Comparison of ENCODE assay signal across 8 cellular contexts in genomic region chr16:79146-80054, GRCh38. TPM values are rescaled to one million over a fixed set of nuclear protein-coding genes. Genes with fewer than 3 reads are reported as not detected.
DNase-seq lines count a peak whose midpoint lies in the region; ATAC-seq and TF ChIP-seq lines count a peak whose summit lies in the region.

No MANE protein-coding gene starts in this region.

- H3K27ac ChIP-seq in GM23338 (ENCODE audit: low read depth) (no peak overlapping the region), skin epidermis (peak overlapping the region in 15 of 21 experiments; percentile 86 to 97 (median 95))

- no peaks in the 10 kb centered on the region for H4K20me1 ChIP-seq in GM23338 (replicated peaks; ENCODE audit: insufficient read depth)

- H3K9me2 ChIP-seq in GM23338 (ENCODE audit: insufficient read depth): no peaks in the 10 kb centered on the region

- H3K4me2 ChIP-seq in GM23338: peak overlapping the region; percentile 84

- no peaks in the 10 kb centered on the region for H3K27me3 ChIP-seq in GM23338 (ENCODE audit: insufficient read depth)

- H3K27ac Mint-ChIP-seq in GM23338 (no peak overlapping the region), T-cell (peak overlapping the region; percentile 82 to 91)

- POLR2A ChIA-PET in T-cell (lab: Charles Lee): no interaction called here

- H3K4me3 ChIP-seq in GM23338 (peak overlapping the region; percentile 64), fibroblast of villous mesenchyme (ENCODE audit: low read depth, low read length) (peak overlapping the region; percentile 68), skin epidermis (peak overlapping the region in 3 of 7 experiments; percentile 61 to 88 (median 65))

- H3F3A ChIP-seq in GM23338 (replicated peaks; ENCODE audit: low read depth): peaks cover 16% of the 10 kb centered on the region; the same call in 1 of the 2 replicates

- peak overlapping the region; percentile 82 for H3K4me3 Mint-ChIP-seq in GM23338
- H3K4me3 Mint-ChIP-seq in T-cell: peak overlapping the region; percentile 83 to 87 (median 84)

- H3K27me3 Mint-ChIP-seq in GM23338 (ENCODE audit: insufficient read depth, low read depth, poor library complexity) (peaks cover 20% of the 10 kb centered on the region), T-cell (peaks cover 0 to 4% of the 10 kb centered on the region in 2 donors)

- no peak for DNase-seq in GM23338 (ENCODE audit: low spot score)
- DNase-seq in T-cell: no peak
- no peak for DNase-seq in fibroblast of villous mesenchyme (ENCODE audit: low read depth)
- DNase-seq in NCI-H146 treated with DMSO at 0.1 percent for 48 hours (lab: John Stamatoyannopoulos, UW; ENCODE audit: unreplicated experiment): no peak

- CTCF ChIA-PET in T-cell (lab: Charles Lee): no interaction called here

- H3K9me3 Mint-ChIP-seq in GM23338 (no peaks in the 10 kb centered on the region), T-cell (no peaks in the 10 kb centered on the region)

- ATAC-seq in GM23338 (no peak), T-cell (replicated peaks in 1 of 4) (no peak), GM18868 (IDR thresholded peaks at IDR 0.05; ENCODE audit: unreplicated experiment) (no peak), HG02938 (IDR thresholded peaks at IDR 0.05; ENCODE audit: unreplicated experiment) (no peak), HG02981 (IDR thresholded peaks at IDR 0.05; ENCODE audit: unreplicated experiment) (no peak)

- no peak overlapping the region for H2AFZ ChIP-seq in GM23338

- H3K4me1 ChIP-seq in GM23338 (ENCODE audit: insufficient read depth): peaks cover 32% of the 10 kb centered on the region

- H3K4me1 Mint-ChIP-seq in GM23338 (peaks cover 36% of the 10 kb centered on the region), T-cell (peaks cover 35 to 51% (median 40%) of the 10 kb centered on the region in 3 donors)

- H3K79me2 ChIP-seq in GM23338 (replicated peaks; ENCODE audit: insufficient read depth): no peaks in the 10 kb centered on the region

- H3K36me3 ChIP-seq in GM23338 (ENCODE audit: insufficient read depth): no peaks in the 10 kb centered on the region

- TF ChIP-seq CTCF in GM23338 (conservative IDR thresholded peaks at IDR 0.05; ENCODE audit: low read depth in 2 of 2): no peak
- no peak for TF ChIP-seq CTCF in fibroblast of villous mesenchyme (IDR thresholded peaks at IDR 0.05; ENCODE audit: insufficient read depth, low read depth, low read length)

- H3K36me3 Mint-ChIP-seq in GM23338 (ENCODE audit: low read depth): peaks cover 5% of the 10 kb centered on the region
- H3K36me3 Mint-ChIP-seq in T-cell: no peaks in the 10 kb centered on the region

TF ChIP-seq in GM23338, 12 proteins besides CTCF, POLR2A, EP300 and RAD21 (continues in another document):
- no peak for TF ChIP-seq JUNB (IDR thresholded peaks at IDR 0.05; ENCODE audit: unreplicated experiment)
- TF ChIP-seq ETS1 (IDR thresholded peaks at IDR 0.05): no peak
- TF ChIP-seq NANOG (IDR thresholded peaks at IDR 0.05; ENCODE audit: borderline replicate concordance): no peak
- no peak for TF ChIP-seq CREB1 (CRISPR knock-in tag; IDR thresholded peaks at IDR 0.05; ENCODE audit: low read depth)
- TF ChIP-seq STAT1 (IDR thresholded peaks at IDR 0.05; ENCODE audit: unreplicated experiment): no peak
- TF ChIP-seq ZNF114 (CRISPR knock-in tag; IDR thresholded peaks at IDR 0.05): no peak
- no peak for TF ChIP-seq POLR2AphosphoS5 (IDR thresholded peaks at IDR 0.05; ENCODE audit: low read depth)
- TF ChIP-seq ZNF331 (CRISPR knock-in tag; IDR thresholded peaks at IDR 0.05; ENCODE audit: low read depth): no peak
- no peak for TF ChIP-seq REST (IDR thresholded peaks at IDR 0.05; ENCODE audit: unreplicated experiment)
- no peak for TF ChIP-seq EZH2phosphoT487 (IDR thresholded peaks at IDR 0.05; ENCODE audit: unreplicated experiment)
- no peak for TF ChIP-seq EZH2 (IDR thresholded peaks at IDR 0.05; ENCODE audit: low read depth, unreplicated experiment)

RNA-seq across cellular contexts. Expression of gene MPG, which starts 1.4 kb away (rescaled TPM):
- total RNA-seq in GM23338 (2014; rRNA removed; shearing (Covaris generic)): 57.8 and 91.1 TPM in 2 replicates
- polyA plus RNA-seq in GM23338 (2016; fragmentation: Nextera tagmentation; extraction: Ambion mirVana): 38.0 and 39.2 TPM in 2 replicates
- total RNA-seq in T-cell (10 to 100 TPM; 18.3 to 48.2 (median 38.7) TPM), fibroblast of villous mesenchyme (161 and 277 TPM in 2 replicates)

RNA-seq across cellular contexts. Expression of gene RHBDF1, which starts 7.0 kb away (rescaled TPM):
- 15.3 and 24.5 TPM in 2 replicates for total RNA-seq in GM23338 (2014; rRNA removed; shearing (Covaris generic))
- polyA plus RNA-seq in GM23338 (2016; fragmentation: Nextera tagmentation; extraction: Ambion mirVana): 22.1 and 22.6 TPM in 2 replicates
- total RNA-seq in T-cell: under 1 TPM; 0.19 to 0.93 (median 0.53) TPM
- 32.8 and 37.4 TPM in 2 replicates for total RNA-seq in fibroblast of villous mesenchyme

RNA-seq across cellular contexts. Expression of gene SNRNP25, which starts 25.8 kb away (rescaled TPM):
- 31.2 and 34.4 TPM in 2 replicates for total RNA-seq in GM23338 (2014; rRNA removed; shearing (Covaris generic))
- 79.5 and 81.6 TPM in 2 replicates for polyA plus RNA-seq in GM23338 (2016; fragmentation: Nextera tagmentation; extraction: Ambion mirVana)
- total RNA-seq in T-cell: 10 to 100 TPM in 2 of 5 donors, 1 to 10 TPM in 3; 6.8 to 11.4 (median 9.0) TPM
- 15.5 and 22.5 TPM in 2 replicates for total RNA-seq in fibroblast of villous mesenchyme

RNA-seq across cellular contexts. Expression of gene POLR3K, which starts 26.0 kb away (rescaled TPM):
- 11.7 and 17.8 TPM in 2 replicates for total RNA-seq in GM23338 (2014; rRNA removed; shearing (Covaris generic))
- 58.5 and 60.0 TPM in 2 replicates for polyA plus RNA-seq in GM23338 (2016; fragmentation: Nextera tagmentation; extraction: Ambion mirVana)
- total RNA-seq in T-cell (10 to 100 TPM; 11.1 to 24.3 (median 21.3) TPM), fibroblast of villous mesenchyme (2.6 and 5.6 TPM in 2 replicates)

RNA-seq across cellular contexts. Expression of gene NPRL3, which starts 59.1 kb away (rescaled TPM):
- 45.7 and 45.9 TPM in 2 replicates for total RNA-seq in GM23338 (2014; rRNA removed; shearing (Covaris generic))
- 14.5 and 15.4 TPM in 2 replicates for polyA plus RNA-seq in GM23338 (2016; fragmentation: Nextera tagmentation; extraction: Ambion mirVana)
- 10 to 100 TPM; 29.3 to 44.1 (median 39.2) TPM for total RNA-seq in T-cell
- total RNA-seq in fibroblast of villous mesenchyme: 10.6 and 13.0 TPM in 2 replicates
